28 cellular contexts compared by ENCODE assay signal in the genomic region with DNA sequence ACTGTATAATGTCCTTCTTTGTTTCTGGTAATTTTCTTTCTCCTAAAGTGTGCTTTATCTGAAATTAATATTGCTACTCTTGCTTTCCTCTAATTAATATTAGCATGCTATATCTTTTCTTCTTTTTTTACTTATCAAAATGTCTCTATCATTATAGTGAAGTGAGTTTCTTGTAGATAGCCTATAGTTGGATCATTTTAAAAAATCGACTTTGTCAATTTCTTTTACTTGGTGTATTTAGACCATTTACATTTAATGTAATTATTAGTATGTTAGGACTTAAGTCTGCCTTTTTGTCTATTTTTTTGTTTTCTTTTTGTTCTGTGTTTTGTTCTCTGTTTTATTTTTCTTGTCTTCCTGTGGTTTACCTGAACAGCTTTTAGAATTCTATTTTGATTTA.
"Had no signal": no experiment of that assay in that cellular context is flagged by ENCODE, and none has a peak within 500 bp of the region (broad histone marks: within the 10 kb centered on the region; RNA-seq: fewer than 3 reads in every experiment).

No MANE protein-coding gene starts in this region.

- H3K4me1 ChIP-seq: gastrocnemius medialis, heart left ventricle had no signal

- H3K27ac ChIP-seq: brain microvascular endothelial cell, coronary artery, dorsolateral prefrontal cortex, gastrocnemius medialis, heart left ventricle, VCaP had no signal

- DNase-seq: activated CD4-positive, alpha-beta memory T cell treated with anti-CD3 and anti-CD28 coated beads, Interleukin-2, amount 10 ng/mL, durations not matched to agents 7 days and 5 days; activated CD4-positive, alpha-beta T cell treated with anti-CD3 and anti-CD28 coated beads for 1 hour; activated CD4-positive, alpha-beta T cell treated with anti-CD3 and anti-CD28 coated beads for 4 hours; activated CD4-positive, alpha-beta T cell treated with anti-CD3 and anti-CD28 coated beads, Interleukin-2, amount 10 ng/mL, durations not matched to agents 7 days and 5 days; activated CD4-positive, alpha-beta T cell treated with anti-CD3 and anti-CD28 coated beads, Interleukin-2, amount 50 U/mL, for 4 hours; activated effector memory CD4-positive, alpha-beta T cell treated with Interleukin-2 at 50 U/mL for 16 hours; activated gamma-delta T cell treated with Interleukin-2 at 50 U/mL for 16 hours; activated naive CD4-positive, alpha-beta T cell treated with anti-CD3 and anti-CD28 coated beads, Interleukin-2, amount 50 U/mL, for 16 hours; activated naive CD4-positive, alpha-beta T cell treated with Interleukin-2 at 50 U/mL for 16 hours; activated T-cell treated with anti-CD3 and anti-CD28 coated beads, Interleukin-2, amount 50 U/mL, for 4 hours; amniotic stem cell; anterior cingulate cortex; brain microvascular endothelial cell; dorsolateral prefrontal cortex; effector memory CD4-positive, alpha-beta T cell; endodermal cell; foreskin fibroblast; gastrocnemius medialis; glutamatergic neuron; heart left ventricle; T-helper 2 cell had no signal

- H3K4me3 ChIP-seq: coronary artery, dorsolateral prefrontal cortex, gastrocnemius medialis, heart left ventricle had no signal

- ATAC-seq: activated T-cell treated with anti-CD3 and anti-CD28 coated beads, Interleukin-2, amount 50 U/mL, for 4 hours; activated T-helper 17 cell treated with anti-CD3 and anti-CD28 coated beads, Interleukin-2, amount 50 U/mL, for 72 hours; esophagus mucosa; gastrocnemius medialis; heart left ventricle; WTC11 had no signal

- H3K36me3 ChIP-seq: brain microvascular endothelial cell, gastrocnemius medialis, heart left ventricle had no signal

- H3K27me3 ChIP-seq: brain microvascular endothelial cell, dorsolateral prefrontal cortex had no signal

- FAIRE-seq: astrocyte, bronchial epithelial cell had no signal
